ENCODE assay signal across 23 cellular contexts in the genomic region with DNA sequence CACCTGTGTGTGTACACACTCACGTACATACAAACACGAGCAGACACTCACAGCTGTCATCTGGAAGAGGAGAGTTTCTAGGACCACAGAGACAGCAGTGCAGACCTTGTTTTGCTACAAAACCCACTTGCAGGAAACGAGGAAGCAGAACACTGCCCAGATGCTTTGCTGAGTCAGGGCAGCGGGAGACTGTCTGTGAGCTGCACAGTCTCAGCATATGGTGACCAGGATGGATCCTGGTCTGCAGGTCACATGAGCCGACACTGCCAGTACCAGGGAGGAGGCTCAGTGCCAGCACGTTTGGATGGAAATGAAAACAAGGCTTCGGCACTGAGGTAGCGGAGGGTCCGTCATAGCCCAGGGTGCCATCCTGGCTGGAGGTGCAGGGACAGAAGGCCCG.
DNase-seq lines count a peak whose midpoint lies in the region; ATAC-seq and TF ChIP-seq lines count a peak whose summit lies in the region.
"Had no signal": no experiment of that assay in that cellular context is flagged by ENCODE, and none has a peak within 500 bp of the region (broad histone marks: within the 10 kb centered on the region; RNA-seq: fewer than 3 reads in every experiment).

No MANE protein-coding gene starts in this region.

- no peaks in the 10 kb centered on the region for H3K27me3 ChIP-seq in PC-3 (ENCODE audit: low read length)
- H3K27me3 ChIP-seq: MG63 had no signal

- peaks cover 21% of the 10 kb centered on the region for H3K36me3 Mint-ChIP-seq in endothelial cell (ENCODE audit: low read depth, unreplicated experiment)
- H3K36me3 Mint-ChIP-seq: IgD-negative memory B cell, T-cell had no signal

- H3K4me1 Mint-ChIP-seq in endothelial cell (ENCODE audit: unreplicated experiment): peaks cover 3% of the 10 kb centered on the region
- H3K4me1 Mint-ChIP-seq: IgD-negative memory B cell, T-cell had no signal

- no peak overlapping the region for H2AFZ ChIP-seq in PC-3 (ENCODE audit: low read length)
- H2AFZ ChIP-seq: GM23248 had no signal

- H3K9ac ChIP-seq in PC-3 (ENCODE audit: low read length): no peak overlapping the region
- H3K9ac ChIP-seq: GM23248 had no signal

- POLR2A ChIA-PET in PC-3 (lab: Charles Lee; ENCODE audit: unreplicated experiment): no interaction called here

- H3K27me3 Mint-ChIP-seq in endothelial cell (ENCODE audit: unreplicated experiment): peaks cover 4% of the 10 kb centered on the region
- H3K27me3 Mint-ChIP-seq: T-cell had no signal

- ATAC-seq in PC-3: no peak
- ATAC-seq: T-cell had no signal

- no peaks in the 10 kb centered on the region for H3K9me3 ChIP-seq in PC-3 (ENCODE audit: low read length)
- H3K9me3 ChIP-seq: HAP-1, MG63 had no signal

- H3K4me2 ChIP-seq in PC-3 (ENCODE audit: low read length): no peak overlapping the region

- H3K79me2 ChIP-seq in PC-3 (ENCODE audit: low read length): no peaks in the 10 kb centered on the region

- H4K20me1 ChIP-seq in PC-3 (ENCODE audit: low read length): no peaks in the 10 kb centered on the region

- H3K27ac ChIP-seq in PC-3 (ENCODE audit: low read length) (no peak overlapping the region), coronary artery (no peak overlapping the region)
- H3K27ac ChIP-seq: C4-2B, GM23248, SK-N-MC had no signal

- no peaks in the 10 kb centered on the region for H3K4me1 ChIP-seq in PC-3 (ENCODE audit: insufficient read depth, low read length)
- H3K4me1 ChIP-seq: HAP-1 had no signal

- no TSS peak for BruUV-seq in PC-3 (replicated peaks; lab: Mats Ljungman, UMichigan)

- intact Hi-C loops in PC-3 (cut with micrococcal nuclease): no loop called here

- no peaks in the 10 kb centered on the region for H3K36me3 ChIP-seq in PC-3 (ENCODE audit: low read depth, low read length)
- H3K36me3 ChIP-seq: HAP-1, MG63 had no signal

- DNase-seq in G401 (ENCODE audit: low spot score) (peak; percentile 88), NCI-H1092 (lab: John Stamatoyannopoulos, UW) (peak; percentile 21), RPMI8226 (peak; percentile 91), kidney tubule cell (ENCODE audit: low spot score) (peak; percentile 6), PC-3 (no peak), endothelial cell (ENCODE audit: low spot score) (no peak), coronary artery (ENCODE audit: low spot score) (no peak)
- DNase-seq: ACHN, GF-D8, GM23248, Kasumi-1, NCI-H1105, NCI-H1694 treated with DMSO at 0.1 percent for 48 hours, NCI-H2107, NCI-H226, NCI-H526, Right ventricle myocardium superior, T-cell had no signal

- H3K27ac Mint-ChIP-seq in endothelial cell (ENCODE audit: unreplicated experiment): no peak overlapping the region
- H3K27ac Mint-ChIP-seq: IgD-negative memory B cell, T-cell had no signal

- no peaks in the 10 kb centered on the region for H3K9me2 ChIP-seq in PC-3 (replicated peaks; ENCODE audit: low read length)

- no peak overlapping the region for H3K4me3 Mint-ChIP-seq in endothelial cell (ENCODE audit: unreplicated experiment)
- H3K4me3 Mint-ChIP-seq: T-cell had no signal

- no peaks in the 10 kb centered on the region for H3F3A ChIP-seq in PC-3 (ENCODE audit: low read length, unreplicated experiment)

- CTCF ChIA-PET in PC-3 (lab: Charles Lee): no interaction called here

- no peak overlapping the region for H3K4me3 ChIP-seq in PC-3 (ENCODE audit: low read length)
- no peak overlapping the region for H3K4me3 ChIP-seq in coronary artery
- H3K4me3 ChIP-seq: GM23248, HAP-1, MG63, SK-N-MC had no signal

- peaks cover 28% of the 10 kb centered on the region for H3K9me3 Mint-ChIP-seq in endothelial cell (ENCODE audit: unreplicated experiment)

- TF ChIP-seq CTCF in PC-3 (conservative IDR thresholded peaks at IDR 0.05; ENCODE audit: low read depth, low read length): no peak
- no peak for TF ChIP-seq CTCF in endothelial cell (IDR thresholded peaks at IDR 0.05; ENCODE audit: unreplicated experiment)
- TF ChIP-seq CTCF in coronary artery (IDR thresholded peaks at IDR 0.05): no peak

- in situ Hi-C loops in G401 (cut with HindIII; ENCODE audit: low sequenced_read_pairs): no loop called here

Comparison
In these comparisons a context has a peak if more than half of its experiments do, and no peak if none do; other contexts are left out.
1. DNase-seq: peak in G401 (single experiment), NCI-H1092 (single experiment), RPMI8226 (single experiment) and kidney tubule cell (single experiment); none in PC-3 (single experiment), endothelial cell (single experiment) and coronary artery (single experiment).